In genomic region chr2:156680266-156680665, GRCh38 we compare ENCODE assay signal across 8 cellular contexts.
"Had no signal": no experiment of that assay in that cellular context is flagged by ENCODE, and none has a peak within 500 bp of the region (broad histone marks: within the 10 kb centered on the region; RNA-seq: fewer than 3 reads in every experiment).

No MANE protein-coding gene starts in this region.

- DNase-seq: GDM1, GF-D8 had no signal

- FAIRE-seq: G401.6, GM12878, GM12891, GM12892, GM18507, GM19239 had no signal

- ATAC-seq: GM12878 had no signal

- H3K4me3 ChIP-seq: GM12878 had no signal
